1 cellular context compared by ENCODE assay signal in genomic region chr7:139133335-139134139, GRCh38.
TF ChIP-seq lines count a peak whose summit lies in the region.

No MANE protein-coding gene starts in this region.

TF ChIP-seq in HEK293, 187 proteins besides CTCF, POLR2A, EP300 and RAD21 (continued from another document and continues in another):
- TF ChIP-seq ELK4 (IDR thresholded peaks at IDR 0.05; ENCODE audit: borderline replicate concordance, low read depth, low read length) = no peak
- no peak for TF ChIP-seq ZNF266 (tag by site-specific recombination; IDR thresholded peaks at IDR 0.05; ENCODE audit: low read depth)
- TF ChIP-seq ZNF837 (tag by site-specific recombination; IDR thresholded peaks at IDR 0.05) = no peak
- TF ChIP-seq ZSCAN18 (tag by site-specific recombination; IDR thresholded peaks at IDR 0.05) = no peak
- TF ChIP-seq TRIM28 (IDR thresholded peaks at IDR 0.05; ENCODE audit: borderline replicate concordance, low read length) = peak; percentile 97
- no peak for TF ChIP-seq PRDM2 (tag by site-specific recombination; IDR thresholded peaks at IDR 0.05; ENCODE audit: borderline replicate concordance)
- TF ChIP-seq ZNF211 (tag by site-specific recombination; IDR thresholded peaks at IDR 0.05; ENCODE audit: low read depth) = no peak
- TF ChIP-seq ZNF280D (tag by site-specific recombination; IDR thresholded peaks at IDR 0.05) = 0 out of 2 replicates have a peak, but pooled peaks have one; percentile 11
- TF ChIP-seq ZNF785 (tag by site-specific recombination; IDR thresholded peaks at IDR 0.05) = no peak
- no peak for TF ChIP-seq ZNF202 (tag by site-specific recombination; IDR thresholded peaks at IDR 0.05; ENCODE audit: borderline replicate concordance)
- TF ChIP-seq HOXD13 (CRISPR knock-in tag; IDR thresholded peaks at IDR 0.05; ENCODE audit: borderline replicate concordance) = no peak
- peak; percentile 66; the same call in 1 of the 2 replicates for TF ChIP-seq OVOL3 (tag by site-specific recombination; IDR thresholded peaks at IDR 0.05)
- no peak for TF ChIP-seq ZNF121 (tag by site-specific recombination; IDR thresholded peaks at IDR 0.05)
- no peak for TF ChIP-seq ZNF114 (tag by site-specific recombination; IDR thresholded peaks at IDR 0.05)
- TF ChIP-seq ZNF24 (tag by site-specific recombination; IDR thresholded peaks at IDR 0.05) = peak; percentile 87; the same call in 1 of the 2 replicates
- TF ChIP-seq KLF10 (tag by site-specific recombination; IDR thresholded peaks at IDR 0.05) = 0 out of 2 replicates have a peak, but pooled peaks have one; percentile 48
- TF ChIP-seq ZNF416 (tag by site-specific recombination; IDR thresholded peaks at IDR 0.05) = no peak
- TF ChIP-seq ZBTB48 (tag by site-specific recombination; IDR thresholded peaks at IDR 0.05) = peak; percentile 90
- no peak for TF ChIP-seq ZNF549 (tag by site-specific recombination; IDR thresholded peaks at IDR 0.05)
- TF ChIP-seq MZF1 (tag by site-specific recombination; IDR thresholded peaks at IDR 0.05; ENCODE audit: borderline replicate concordance) = peak; percentile 81; the same call in 1 of the 2 replicates
- no peak for TF ChIP-seq MEIS1 (CRISPR knock-in tag; IDR thresholded peaks at IDR 0.05; ENCODE audit: borderline replicate concordance)
- no peak for TF ChIP-seq ZNF112 (tag by site-specific recombination; IDR thresholded peaks at IDR 0.05)
- TF ChIP-seq ZNF677 (tag by site-specific recombination; IDR thresholded peaks at IDR 0.05) = no peak
- TF ChIP-seq ZNF621 (tag by site-specific recombination; IDR thresholded peaks at IDR 0.05) = no peak
- TF ChIP-seq ZNF777 (tag by site-specific recombination; IDR thresholded peaks at IDR 0.05; ENCODE audit: borderline replicate concordance) = peak; percentile 82
- TF ChIP-seq ZNF157 (tag by site-specific recombination; IDR thresholded peaks at IDR 0.05) = no peak
- peak; percentile 67 for TF ChIP-seq SP3 (tag by site-specific recombination; IDR thresholded peaks at IDR 0.05)
- TF ChIP-seq YY1 (tag by site-specific recombination; IDR thresholded peaks at IDR 0.05) = peak; percentile 82
- peak; percentile 94 for TF ChIP-seq ZNF600 (tag by site-specific recombination; IDR thresholded peaks at IDR 0.05)
- TF ChIP-seq PATZ1 (tag by site-specific recombination; IDR thresholded peaks at IDR 0.05) = peak; percentile 52; the same call in 1 of the 2 replicates
- TF ChIP-seq ZNF18 (tag by site-specific recombination; IDR thresholded peaks at IDR 0.05) = peak; percentile 22; the same call in 1 of the 2 replicates
- no peak for TF ChIP-seq ZNF302 (tag by site-specific recombination; IDR thresholded peaks at IDR 0.05; ENCODE audit: low read depth)
- TF ChIP-seq GLIS1 (tag by site-specific recombination; IDR thresholded peaks at IDR 0.05) = 0 out of 2 replicates have a peak, but pooled peaks have one; percentile 12
- TF ChIP-seq ZNF560 (tag by site-specific recombination; IDR thresholded peaks at IDR 0.05; ENCODE audit: borderline replicate concordance) = no peak
- no peak for TF ChIP-seq ZBTB49 (tag by site-specific recombination; IDR thresholded peaks at IDR 0.05; ENCODE audit: low read depth)
- TF ChIP-seq ZNF596 (tag by site-specific recombination; IDR thresholded peaks at IDR 0.05) = no peak
- TF ChIP-seq ZNF133 (tag by site-specific recombination; IDR thresholded peaks at IDR 0.05) = no peak
- no peak for TF ChIP-seq ZBTB10 (tag by site-specific recombination; IDR thresholded peaks at IDR 0.05)
- no peak for TF ChIP-seq ZNF350 (tag by site-specific recombination; IDR thresholded peaks at IDR 0.05)
